ENCODE assay signal across 1 cellular context in the genomic region with DNA sequence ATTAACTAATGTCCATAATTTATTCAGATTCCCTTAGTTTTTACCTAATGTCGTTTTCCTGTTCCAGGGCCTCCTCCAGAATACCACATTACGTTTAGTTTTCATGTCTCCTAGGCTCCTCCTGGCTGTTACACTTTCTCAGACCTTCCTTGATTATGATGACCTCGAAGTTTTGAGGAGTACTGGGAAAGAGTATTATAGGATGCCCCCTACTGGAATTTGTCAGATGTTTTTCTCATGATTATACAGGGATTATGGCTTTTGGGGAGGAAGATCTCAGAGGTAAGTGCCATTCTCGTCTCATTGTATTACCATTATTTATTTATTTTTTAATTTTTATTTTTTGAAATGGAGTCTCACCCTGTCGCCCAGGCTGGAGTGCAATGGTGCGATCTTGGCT.
TF ChIP-seq lines count a peak whose summit lies in the region.

No MANE protein-coding gene starts in this region.

TF ChIP-seq in WTC11, 78 proteins besides CTCF, POLR2A, EP300 and RAD21 (continued from another document):
- TF ChIP-seq, protein P1, sequence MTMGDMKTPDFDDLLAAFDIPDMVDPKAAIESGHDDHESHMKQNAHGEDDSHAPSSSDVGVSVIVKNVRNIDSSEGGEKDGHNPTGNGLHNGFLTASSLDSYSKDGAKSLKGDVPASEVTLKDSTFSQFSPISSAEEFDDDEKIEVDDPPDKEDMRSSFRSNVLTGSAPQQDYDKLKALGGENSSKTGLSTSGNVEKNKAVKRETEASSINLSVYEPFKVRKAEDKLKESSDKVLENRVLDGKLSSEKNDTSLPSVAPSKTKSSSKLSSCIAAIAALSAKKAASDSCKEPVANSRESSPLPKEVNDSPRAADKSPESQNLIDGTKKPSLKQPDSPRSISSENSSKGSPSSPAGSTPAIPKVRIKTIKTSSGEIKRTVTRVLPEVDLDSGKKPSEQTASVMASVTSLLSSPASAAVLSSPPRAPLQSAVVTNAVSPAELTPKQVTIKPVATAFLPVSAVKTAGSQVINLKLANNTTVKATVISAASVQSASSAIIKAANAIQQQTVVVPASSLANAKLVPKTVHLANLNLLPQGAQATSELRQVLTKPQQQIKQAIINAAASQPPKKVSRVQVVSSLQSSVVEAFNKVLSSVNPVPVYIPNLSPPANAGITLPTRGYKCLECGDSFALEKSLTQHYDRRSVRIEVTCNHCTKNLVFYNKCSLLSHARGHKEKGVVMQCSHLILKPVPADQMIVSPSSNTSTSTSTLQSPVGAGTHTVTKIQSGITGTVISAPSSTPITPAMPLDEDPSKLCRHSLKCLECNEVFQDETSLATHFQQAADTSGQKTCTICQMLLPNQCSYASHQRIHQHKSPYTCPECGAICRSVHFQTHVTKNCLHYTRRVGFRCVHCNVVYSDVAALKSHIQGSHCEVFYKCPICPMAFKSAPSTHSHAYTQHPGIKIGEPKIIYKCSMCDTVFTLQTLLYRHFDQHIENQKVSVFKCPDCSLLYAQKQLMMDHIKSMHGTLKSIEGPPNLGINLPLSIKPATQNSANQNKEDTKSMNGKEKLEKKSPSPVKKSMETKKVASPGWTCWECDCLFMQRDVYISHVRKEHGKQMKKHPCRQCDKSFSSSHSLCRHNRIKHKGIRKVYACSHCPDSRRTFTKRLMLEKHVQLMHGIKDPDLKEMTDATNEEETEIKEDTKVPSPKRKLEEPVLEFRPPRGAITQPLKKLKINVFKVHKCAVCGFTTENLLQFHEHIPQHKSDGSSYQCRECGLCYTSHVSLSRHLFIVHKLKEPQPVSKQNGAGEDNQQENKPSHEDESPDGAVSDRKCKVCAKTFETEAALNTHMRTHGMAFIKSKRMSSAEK (CRISPR knock-in tag; IDR thresholded peaks at IDR 0.05; ENCODE audit: borderline replicate concordance) = no peak
- TF ChIP-seq TEAD4 (CRISPR knock-in tag; IDR thresholded peaks at IDR 0.05) = no peak
- TF ChIP-seq RELA (CRISPR knock-in tag; IDR thresholded peaks at IDR 0.05; ENCODE audit: borderline replicate concordance) = no peak
- no peak for TF ChIP-seq ZNF121 (CRISPR knock-in tag; IDR thresholded peaks at IDR 0.05)
- TF ChIP-seq, protein P2, sequence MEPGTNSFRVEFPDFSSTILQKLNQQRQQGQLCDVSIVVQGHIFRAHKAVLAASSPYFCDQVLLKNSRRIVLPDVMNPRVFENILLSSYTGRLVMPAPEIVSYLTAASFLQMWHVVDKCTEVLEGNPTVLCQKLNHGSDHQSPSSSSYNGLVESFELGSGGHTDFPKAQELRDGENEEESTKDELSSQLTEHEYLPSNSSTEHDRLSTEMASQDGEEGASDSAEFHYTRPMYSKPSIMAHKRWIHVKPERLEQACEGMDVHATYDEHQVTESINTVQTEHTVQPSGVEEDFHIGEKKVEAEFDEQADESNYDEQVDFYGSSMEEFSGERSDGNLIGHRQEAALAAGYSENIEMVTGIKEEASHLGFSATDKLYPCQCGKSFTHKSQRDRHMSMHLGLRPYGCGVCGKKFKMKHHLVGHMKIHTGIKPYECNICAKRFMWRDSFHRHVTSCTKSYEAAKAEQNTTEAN (CRISPR knock-in tag; IDR thresholded peaks at IDR 0.05) = no peak
- TF ChIP-seq ETV6 (CRISPR knock-in tag; IDR thresholded peaks at IDR 0.05) = no peak
- TF ChIP-seq, protein P3, sequence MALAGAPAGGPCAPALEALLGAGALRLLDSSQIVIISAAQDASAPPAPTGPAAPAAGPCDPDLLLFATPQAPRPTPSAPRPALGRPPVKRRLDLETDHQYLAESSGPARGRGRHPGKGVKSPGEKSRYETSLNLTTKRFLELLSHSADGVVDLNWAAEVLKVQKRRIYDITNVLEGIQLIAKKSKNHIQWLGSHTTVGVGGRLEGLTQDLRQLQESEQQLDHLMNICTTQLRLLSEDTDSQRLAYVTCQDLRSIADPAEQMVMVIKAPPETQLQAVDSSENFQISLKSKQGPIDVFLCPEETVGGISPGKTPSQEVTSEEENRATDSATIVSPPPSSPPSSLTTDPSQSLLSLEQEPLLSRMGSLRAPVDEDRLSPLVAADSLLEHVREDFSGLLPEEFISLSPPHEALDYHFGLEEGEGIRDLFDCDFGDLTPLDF (CRISPR knock-in tag; IDR thresholded peaks at IDR 0.05) = no peak
- no peak for TF ChIP-seq FOXJ3 (CRISPR knock-in tag; IDR thresholded peaks at IDR 0.05; ENCODE audit: borderline replicate concordance)
- TF ChIP-seq, protein P4, sequence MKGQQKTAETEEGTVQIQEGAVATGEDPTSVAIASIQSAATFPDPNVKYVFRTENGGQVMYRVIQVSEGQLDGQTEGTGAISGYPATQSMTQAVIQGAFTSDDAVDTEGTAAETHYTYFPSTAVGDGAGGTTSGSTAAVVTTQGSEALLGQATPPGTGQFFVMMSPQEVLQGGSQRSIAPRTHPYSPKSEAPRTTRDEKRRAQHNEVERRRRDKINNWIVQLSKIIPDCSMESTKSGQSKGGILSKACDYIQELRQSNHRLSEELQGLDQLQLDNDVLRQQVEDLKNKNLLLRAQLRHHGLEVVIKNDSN (CRISPR knock-in tag; IDR thresholded peaks at IDR 0.05) = no peak
